8 cellular contexts compared by ENCODE assay signal in genomic region chr3:184314700-184315505, GRCh38.
DNase-seq lines count a peak whose midpoint lies in the region; ATAC-seq and TF ChIP-seq lines count a peak whose summit lies in the region.

No MANE protein-coding gene starts in this region.

- TF ChIP-seq CTCF in 22Rv1 (IDR thresholded peaks at IDR 0.05): no peak

- H3K27me3 ChIP-seq in muscle layer of colon (ENCODE audit: control insufficient read depth in 1 of 2, insufficient read depth in 2 of 2, low read length in 2 of 2): no peaks in the 10 kb centered on the region

- peak; percentile 44 for TF ChIP-seq POLR2A in erythroblast (IDR thresholded peaks at IDR 0.05; ENCODE audit: low read length)

- H3K27ac ChIP-seq in 22Rv1: peak overlapping the region; percentile 95
- peak overlapping the region; percentile 99 for H3K27ac ChIP-seq in muscle layer of colon (ENCODE audit: low read depth, low read length)

- H3K4me3 ChIP-seq in muscle layer of colon (ENCODE audit: low read depth in 1 of 2, low read length in 2 of 2): peak overlapping the region; percentile 72 to 76

- H3K4me1 ChIP-seq in muscle layer of colon (ENCODE audit: insufficient read depth, low read length): peaks cover 39% of the 10 kb centered on the region

- peak; percentile 58 for DNase-seq in NCI-H748 (lab: John Stamatoyannopoulos, UW; ENCODE audit: unreplicated experiment)
- peak; percentile 50 for DNase-seq in activated T-cell treated with anti-CD3 and anti-CD28 coated beads for 48 hours (ENCODE audit: low read depth)
- DNase-seq in erythroblast (lab: John Stamatoyannopoulos, UW): peak; percentile 88 to 92
- DNase-seq in stromal cell of bone marrow (ENCODE audit: low read depth): peak; percentile 73

- H3K36me3 ChIP-seq in muscle layer of colon (ENCODE audit: insufficient read depth, low read length): peaks cover 18% of the 10 kb centered on the region

- ATAC-seq in GM18508 (IDR thresholded peaks at IDR 0.05; ENCODE audit: insufficient read depth, unreplicated experiment): peak; percentile 12
- ATAC-seq in HG02943 (IDR thresholded peaks at IDR 0.05; ENCODE audit: low read depth, unreplicated experiment): peak; percentile 44

- H3K9ac ChIP-seq in muscle layer of colon (ENCODE audit: low read length): peak overlapping the region; percentile 92

- no peaks in the 10 kb centered on the region for H3K9me3 ChIP-seq in muscle layer of colon (ENCODE audit: low read length)

Comparison
In these comparisons a context has a peak if more than half of its experiments do, and no peak if none do; other contexts are left out.
1. Peak in every context shown above with its lines: DNase-seq, ATAC-seq, H3K4me3 ChIP-seq and H3K27ac ChIP-seq.